In the genomic region with DNA sequence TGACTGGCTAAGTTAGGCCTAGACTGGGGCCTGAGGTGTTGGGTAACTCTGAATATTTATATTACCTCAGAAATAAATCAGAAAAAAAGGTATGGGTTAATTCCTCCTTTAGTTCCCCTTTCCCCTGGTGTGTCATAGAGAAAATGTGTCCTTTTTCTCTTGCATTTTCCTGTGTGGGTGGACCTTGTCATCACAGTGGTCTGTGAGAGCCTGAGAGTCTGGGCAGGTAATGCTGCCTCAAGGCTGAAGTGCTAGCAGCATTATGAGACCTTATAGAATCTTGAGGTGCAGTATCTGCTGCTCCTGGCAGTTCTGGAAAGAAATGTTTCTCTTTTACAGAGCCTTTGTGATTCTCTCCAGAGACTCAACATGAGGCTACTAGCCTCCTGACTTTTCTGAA, we compare ENCODE assay signal across 21 cellular contexts.
A peak's percentile ranks its signal among the peaks of the same experiment; 100 is the strongest.
DNase-seq lines count a peak whose midpoint lies in the region; ATAC-seq lines count a peak whose summit lies in the region.
"Had no signal": no experiment of that assay in that cellular context is flagged by ENCODE, and none has a peak within 500 bp of the region (broad histone marks: within the 10 kb centered on the region; RNA-seq: fewer than 3 reads in every experiment).

No MANE protein-coding gene starts in this region.

- H3K27ac Mint-ChIP-seq in stimulated activated naive CD8-positive, alpha-beta T cell treated with anti-CD3 and anti-CD28 coated beads, Interleukin-15, amount 100 ng/mL, for 72 hours, result peak overlapping the region in 1 of 2 donors; percentile 19
- H3K27ac Mint-ChIP-seq in stimulated activated memory B cell treated with anti-CD40 and anti-IgM and Interleukin-4, amounts not matched to agents 10 μg/mL and 1 μg/mL and 100 μg/mL, for 72 hours, result no peak overlapping the region
- H3K27ac Mint-ChIP-seq: CD14-positive monocyte; CD4-positive, alpha-beta T cell; CD8-positive, alpha-beta T cell had no signal

- no peaks in the 10 kb centered on the region for H3K4me1 Mint-ChIP-seq in stimulated activated naive CD8-positive, alpha-beta T cell treated with anti-CD3 and anti-CD28 coated beads, Interleukin-15, amount 100 ng/mL, for 72 hours
- H3K4me1 Mint-ChIP-seq in stimulated activated memory B cell treated with anti-CD40 and anti-IgM and Interleukin-4, amounts not matched to agents 10 μg/mL and 1 μg/mL and 100 μg/mL, for 72 hours, result no peaks in the 10 kb centered on the region

- peak; percentile 8 for DNase-seq in activated CD4-positive, alpha-beta T cell treated with anti-CD3 and anti-CD28 coated beads for 48 hours
- no peak for DNase-seq in activated CD4-positive, alpha-beta T cell treated with anti-CD3 and anti-CD28 coated beads, Interleukin-2, amount 50 U/mL, for 1 hour
- DNase-seq in stimulated activated naive CD8-positive, alpha-beta T cell treated with anti-CD3 and anti-CD28 coated beads, Interleukin-15, Interleukin-2, amounts not matched to agents 100 U/mL and 50 U/mL, for 24 hours, result no peak
- DNase-seq in stimulated activated naive CD8-positive, alpha-beta T cell treated with anti-CD3 and anti-CD28 coated beads, Interleukin-15, amount 100 ng/mL, for 72 hours, result no peak
- no peak for DNase-seq in DMS53 (lab: John Stamatoyannopoulos, UW)
- no peak for DNase-seq in activated naive CD4-positive, alpha-beta T cell treated with anti-CD3 and anti-CD28 coated beads, Interleukin-2, amount 50 U/mL, for 16 hours
- DNase-seq: 8988T; ACHN; BE2C; C1 segment of cervical spinal cord; Caco-2; Calu3; CD4-positive, alpha-beta T cell; CD8-positive, alpha-beta T cell; DMS79; DND-41; EL; GDM1 had no signal

- no peaks in the 10 kb centered on the region for H3K36me3 Mint-ChIP-seq in stimulated activated memory B cell treated with anti-CD40 and anti-IgM and Interleukin-4, amounts not matched to agents 10 μg/mL and 1 μg/mL and 100 μg/mL, for 72 hours
- H3K36me3 Mint-ChIP-seq: CD8-positive, alpha-beta T cell had no signal

- ATAC-seq in stimulated activated naive CD8-positive, alpha-beta T cell treated with anti-CD3 and anti-CD28 coated beads, Interleukin-15, Interleukin-2, amounts not matched to agents 100 U/mL and 50 U/mL, for 24 hours, result peak; percentile 49
- ATAC-seq in stimulated activated naive CD8-positive, alpha-beta T cell treated with anti-CD3 and anti-CD28 coated beads, Interleukin-15, amount 100 ng/mL, for 72 hours, result no peak
- peak; percentile 54 for ATAC-seq in stimulated activated memory B cell treated with anti-CD40 and anti-IgM and Interleukin-4, amounts not matched to agents 10 μg/mL and 1 μg/mL and 100 μg/mL, for 72 hours
- ATAC-seq: CD8-positive, alpha-beta T cell; GM12878 had no signal

- H3K4me3 Mint-ChIP-seq in stimulated activated naive CD8-positive, alpha-beta T cell treated with anti-CD3 and anti-CD28 coated beads, Interleukin-15, amount 100 ng/mL, for 72 hours, result no peak overlapping the region
- H3K4me3 Mint-ChIP-seq in stimulated activated memory B cell treated with anti-CD40 and anti-IgM and Interleukin-4, amounts not matched to agents 10 μg/mL and 1 μg/mL and 100 μg/mL, for 72 hours, result no peak overlapping the region
- H3K4me3 Mint-ChIP-seq: CD14-positive monocyte; CD4-positive, alpha-beta T cell; CD8-positive, alpha-beta T cell had no signal

- no peaks in the 10 kb centered on the region for H3K9me3 Mint-ChIP-seq in stimulated activated naive CD8-positive, alpha-beta T cell treated with anti-CD3 and anti-CD28 coated beads, Interleukin-15, amount 100 ng/mL, for 72 hours
- H3K9me3 Mint-ChIP-seq in stimulated activated memory B cell treated with anti-CD40 and anti-IgM and Interleukin-4, amounts not matched to agents 10 μg/mL and 1 μg/mL and 100 μg/mL, for 72 hours, result no peaks in the 10 kb centered on the region
- H3K9me3 Mint-ChIP-seq: CD14-positive monocyte; CD4-positive, alpha-beta T cell; CD8-positive, alpha-beta T cell had no signal

- peaks cover 7% of the 10 kb centered on the region for H3K27me3 Mint-ChIP-seq in stimulated activated naive CD8-positive, alpha-beta T cell treated with anti-CD3 and anti-CD28 coated beads, Interleukin-15, amount 100 ng/mL, for 72 hours
- H3K27me3 Mint-ChIP-seq in stimulated activated memory B cell treated with anti-CD40 and anti-IgM and Interleukin-4, amounts not matched to agents 10 μg/mL and 1 μg/mL and 100 μg/mL, for 72 hours, result peaks cover 12% of the 10 kb centered on the region
